ENCODE assay signal across 18 cellular contexts in the genomic region with DNA sequence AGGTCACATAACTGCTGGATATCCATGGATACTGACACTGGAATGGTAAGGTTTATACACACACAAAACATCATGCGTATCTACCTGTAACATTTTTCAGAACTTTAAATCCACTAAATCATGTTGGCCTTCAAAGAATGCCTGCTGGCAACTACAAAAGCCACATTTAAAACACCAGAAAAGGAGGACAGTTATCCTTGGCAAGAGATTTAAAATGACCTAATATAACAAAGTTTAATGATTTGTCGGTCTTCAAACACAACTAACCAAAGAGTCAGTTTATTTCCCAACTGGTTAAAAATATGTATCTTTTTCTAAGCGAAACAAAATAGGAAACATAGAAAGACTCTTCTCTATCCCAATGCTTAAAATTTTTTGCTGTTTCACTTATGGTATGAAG. TPM values are rescaled to one million over a fixed set of nuclear protein-coding genes. Genes with fewer than 3 reads are reported as not detected.
DNase-seq lines count a peak whose midpoint lies in the region; ATAC-seq and TF ChIP-seq lines count a peak whose summit lies in the region.
"Had no signal": no experiment of that assay in that cellular context is flagged by ENCODE, and none has a peak within 500 bp of the region (broad histone marks: within the 10 kb centered on the region; RNA-seq: fewer than 3 reads in every experiment).

No MANE protein-coding gene starts in this region.

- no peaks in the 10 kb centered on the region for H3K36me3 ChIP-seq in CD8-positive, alpha-beta T cell (ENCODE audit: insufficient read depth, low read length)
- peaks cover 0 to 32% (median 8%) of the 10 kb centered on the region in 4 donors for H3K36me3 ChIP-seq in right lobe of liver

- DNase-seq in CD8-positive, alpha-beta T cell = no peak
- DNase-seq in fibroblast of peridontal ligament (ENCODE audit: extremely low read depth) (peak; percentile 29), right lobe of liver (no peak)
- DNase-seq: Caco-2, GF-D8, KBM-7, NCI-H1105 treated with DMSO at 0.1 percent for 48 hours, NCI-H1694, NCI-H2081 treated with DMSO at 0.1 percent for 48 hours, NCI-H446 treated with DMSO at 0.1 percent for 48 hours, NCI-H69, Peyer's patch had no signal

- peaks cover 76% of the 10 kb centered on the region for H3K36me3 Mint-ChIP-seq in CD8-positive, alpha-beta T cell
- peaks cover 91% of the 10 kb centered on the region for H3K36me3 Mint-ChIP-seq in activated T-helper 17 cell treated with anti-CD3 and anti-CD28 coated beads, Interleukin-2, amount 50 U/mL, for 72 hours (ENCODE audit: low read depth)
- H3K36me3 Mint-ChIP-seq in stimulated activated memory B cell treated with anti-CD40 and anti-IgM and Interleukin-4, amounts not matched to agents 10 μg/mL and 1 μg/mL and 100 μg/mL, for 72 hours = peaks cover 62% of the 10 kb centered on the region

- H3K27me3 ChIP-seq in CD8-positive, alpha-beta T cell (ENCODE audit: insufficient read depth, low read length) = no peaks in the 10 kb centered on the region
- H3K27me3 ChIP-seq in right lobe of liver = no peaks in the 10 kb centered on the region
- H3K27me3 ChIP-seq: Peyer's patch had no signal

- ATAC-seq in CD8-positive, alpha-beta T cell = no peak
- no peak for ATAC-seq in activated T-helper 17 cell treated with anti-CD3 and anti-CD28 coated beads, Interleukin-2, amount 50 U/mL, for 72 hours (replicated peaks)
- peak; percentile 26 to 87 (median 80) for ATAC-seq in right lobe of liver
- no peak for ATAC-seq in GM21717 (IDR thresholded peaks at IDR 0.05; ENCODE audit: unreplicated experiment)
- no peak for ATAC-seq in HG03469 (IDR thresholded peaks at IDR 0.05; ENCODE audit: unreplicated experiment)
- no peak for ATAC-seq in stimulated activated memory B cell treated with anti-CD40 and anti-IgM and Interleukin-4, amounts not matched to agents 10 μg/mL and 1 μg/mL and 100 μg/mL, for 72 hours
- ATAC-seq: GM12878, Right ventricle myocardium inferior had no signal

- intact Hi-C loops in CD8-positive, alpha-beta T cell (cut with DNase I, micrococcal nuclease) = no loop called here
- intact Hi-C loops in right lobe of liver (cut with DNase I) = no loop called here

- TF ChIP-seq POLR2A in right lobe of liver (IDR thresholded peaks at IDR 0.05) = no peak

- 44% methylated on average over 3 of the region's 3 CpGs for WGBS in right lobe of liver (ENCODE audit: insufficient coverage, low coverage, low lambda C conversion rate, missing lambda C conversion rate)

- H3K27me3 Mint-ChIP-seq in CD8-positive, alpha-beta T cell (ENCODE audit: low read depth) = no peaks in the 10 kb centered on the region
- no peaks in the 10 kb centered on the region for H3K27me3 Mint-ChIP-seq in activated T-helper 17 cell treated with anti-CD3 and anti-CD28 coated beads, Interleukin-2, amount 50 U/mL, for 72 hours
- no peaks in the 10 kb centered on the region for H3K27me3 Mint-ChIP-seq in stimulated activated memory B cell treated with anti-CD40 and anti-IgM and Interleukin-4, amounts not matched to agents 10 μg/mL and 1 μg/mL and 100 μg/mL, for 72 hours

- TF ChIP-seq CTCF in CD8-positive, alpha-beta T cell (IDR thresholded peaks at IDR 0.05) = no peak
- TF ChIP-seq CTCF in right lobe of liver (IDR thresholded peaks at IDR 0.05) = no peak

- POLR2A ChIA-PET in CD8-positive, alpha-beta T cell (lab: Charles Lee) = no interaction called here

- H3K27ac ChIP-seq in CD8-positive, alpha-beta T cell (ENCODE audit: low read depth, low read length) = no peak overlapping the region
- peak overlapping the region; percentile 9 to 17 (median 17) for H3K27ac ChIP-seq in right lobe of liver
- H3K27ac ChIP-seq: Peyer's patch had no signal

- H3K4me3 ChIP-seq in CD8-positive, alpha-beta T cell (ENCODE audit: low read depth, low read length) = no peak overlapping the region
- H3K4me3 ChIP-seq in right lobe of liver = no peak overlapping the region
- H3K4me3 ChIP-seq: GM12878, Peyer's patch had no signal

- no peaks in the 10 kb centered on the region for H3K9me3 ChIP-seq in CD8-positive, alpha-beta T cell (ENCODE audit: low read length)
- H3K9me3 ChIP-seq in right lobe of liver = no peaks in the 10 kb centered on the region
- H3K9me3 ChIP-seq: Caco-2, Peyer's patch had no signal

- CTCF ChIA-PET in CD8-positive, alpha-beta T cell (lab: Charles Lee) = no interaction called here

- H3K4me3 Mint-ChIP-seq in CD8-positive, alpha-beta T cell = no peak overlapping the region
- H3K4me3 Mint-ChIP-seq in activated T-helper 17 cell treated with anti-CD3 and anti-CD28 coated beads, Interleukin-2, amount 50 U/mL, for 72 hours = no peak overlapping the region
- H3K4me3 Mint-ChIP-seq in stimulated activated memory B cell treated with anti-CD40 and anti-IgM and Interleukin-4, amounts not matched to agents 10 μg/mL and 1 μg/mL and 100 μg/mL, for 72 hours = no peak overlapping the region

- H3K4me1 ChIP-seq in CD8-positive, alpha-beta T cell (ENCODE audit: insufficient read depth, low read length) = no peaks in the 10 kb centered on the region
- H3K4me1 ChIP-seq in right lobe of liver = peaks cover 0 to 51% (median 15%) of the 10 kb centered on the region in 4 donors
- H3K4me1 ChIP-seq: Caco-2, Peyer's patch had no signal

- H3K4me1 Mint-ChIP-seq in CD8-positive, alpha-beta T cell (ENCODE audit: low read depth) = peaks cover 60% of the 10 kb centered on the region
- H3K4me1 Mint-ChIP-seq in activated T-helper 17 cell treated with anti-CD3 and anti-CD28 coated beads, Interleukin-2, amount 50 U/mL, for 72 hours = peaks cover 21% of the 10 kb centered on the region
- H3K4me1 Mint-ChIP-seq in stimulated activated memory B cell treated with anti-CD40 and anti-IgM and Interleukin-4, amounts not matched to agents 10 μg/mL and 1 μg/mL and 100 μg/mL, for 72 hours = peaks cover 22% of the 10 kb centered on the region

- no peaks in the 10 kb centered on the region for H3K9me3 Mint-ChIP-seq in CD8-positive, alpha-beta T cell
- no peaks in the 10 kb centered on the region for H3K9me3 Mint-ChIP-seq in activated T-helper 17 cell treated with anti-CD3 and anti-CD28 coated beads, Interleukin-2, amount 50 U/mL, for 72 hours
- H3K9me3 Mint-ChIP-seq in stimulated activated memory B cell treated with anti-CD40 and anti-IgM and Interleukin-4, amounts not matched to agents 10 μg/mL and 1 μg/mL and 100 μg/mL, for 72 hours = no peaks in the 10 kb centered on the region

- H3K27ac Mint-ChIP-seq in CD8-positive, alpha-beta T cell = peak overlapping the region; percentile 25
- peak overlapping the region; percentile 54 for H3K27ac Mint-ChIP-seq in activated T-helper 17 cell treated with anti-CD3 and anti-CD28 coated beads, Interleukin-2, amount 50 U/mL, for 72 hours
- H3K27ac Mint-ChIP-seq in stimulated activated memory B cell treated with anti-CD40 and anti-IgM and Interleukin-4, amounts not matched to agents 10 μg/mL and 1 μg/mL and 100 μg/mL, for 72 hours = no peak overlapping the region

RNA-seq across cellular contexts. Expression of gene WAPL, which starts 24.0 kb away (rescaled TPM):
- total RNA-seq in CD8-positive, alpha-beta T cell = 10 to 100 TPM; 35.3 to 36.0 TPM
- total RNA-seq in activated T-helper 17 cell treated with anti-CD3 and anti-CD28 coated beads, Interleukin-2, amount 50 U/mL, for 72 hours = 10 to 100 TPM; 39.2 to 51.5 TPM
- 10 to 100 TPM; 13.4 to 21.3 (median 18.8) TPM for total RNA-seq in right lobe of liver

Comparison
In these comparisons a context has a peak if more than half of its experiments do, and no peak if none do; other contexts are left out.
1. ATAC-seq: peak in right lobe of liver (4 of 4); none in CD8-positive, alpha-beta T cell (single experiment), activated T-helper 17 cell treated with anti-CD3 and anti-CD28 coated beads, Interleukin-2, amount 50 U/mL, for 72 hours (single experiment), GM21717 (single experiment), HG03469 (single experiment) and stimulated activated memory B cell treated with anti-CD40 and anti-IgM and Interleukin-4, amounts not matched to agents 10 μg/mL and 1 μg/mL and 100 μg/mL, for 72 hours (single experiment).